In the genomic region with DNA sequence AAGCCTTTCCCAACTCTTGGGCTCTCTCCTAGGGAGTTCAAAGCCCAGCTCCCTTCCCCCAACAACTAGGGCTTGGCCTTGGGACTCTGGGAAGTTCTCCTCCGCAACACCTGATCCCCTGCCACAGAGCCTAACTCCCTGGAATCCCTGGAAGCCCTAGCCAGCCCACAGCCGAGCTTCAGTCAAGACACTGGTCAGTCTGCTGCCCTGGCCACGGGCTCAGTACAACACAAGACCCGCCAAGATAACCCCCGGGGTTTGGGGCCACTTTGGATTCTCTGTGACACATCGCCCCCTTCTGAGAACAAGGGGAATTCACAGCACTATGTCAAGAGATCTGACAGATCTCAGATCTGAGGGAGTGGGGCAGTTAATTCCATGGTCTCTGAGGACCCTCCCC, we compare ENCODE assay signal across 8 cellular contexts. TPM values are rescaled to one million over a fixed set of nuclear protein-coding genes. Genes with fewer than 3 reads are reported as not detected.
DNase-seq lines count a peak whose midpoint lies in the region; ATAC-seq and TF ChIP-seq lines count a peak whose summit lies in the region.

No MANE protein-coding gene starts in this region.

- H4K91ac ChIP-seq in IMR-90 (ENCODE audit: insufficient read depth, low read depth, low read length), result no peak overlapping the region

- H4K8ac ChIP-seq in IMR-90 (ENCODE audit: low read depth in 2 of 2, low read length in 2 of 2) (no peak overlapping the region), mesendoderm (ENCODE audit: low read depth, low read length) (no peak overlapping the region)

- H3K9ac ChIP-seq in IMR-90 (ENCODE audit: low read depth, low read length) (no peak overlapping the region), mesendoderm (ENCODE audit: low read length) (no peak overlapping the region)

- H3K27ac ChIP-seq in IMR-90 (ENCODE audit: insufficient read depth, low read length), result no peak overlapping the region
- no peak overlapping the region for H3K27ac ChIP-seq in mesendoderm (ENCODE audit: low read depth, low read length)

- no TSS peak for BruUV-seq in IMR-90 (replicated peaks; lab: Mats Ljungman, UMichigan)

- no peaks in the 10 kb centered on the region; the same call in 1 of the 2 replicates for H4K20me1 ChIP-seq in IMR-90 (ENCODE audit: insufficient read depth, low read length)

- H3K4me2 ChIP-seq in IMR-90 (ENCODE audit: low read depth, low read length) (no peak overlapping the region), mesendoderm (ENCODE audit: low read length) (no peak overlapping the region)

- H2AK5ac ChIP-seq in IMR-90 (ENCODE audit: low read depth, low read length) (no peak overlapping the region), mesendoderm (ENCODE audit: low read length) (no peak overlapping the region)

- H4K5ac ChIP-seq in IMR-90 (ENCODE audit: low read depth, low read length), result no peak overlapping the region
- H4K5ac ChIP-seq in mesendoderm (ENCODE audit: low read length), result no peak overlapping the region

- H3K4ac ChIP-seq in IMR-90 (ENCODE audit: low read depth, low read length), result no peak overlapping the region
- H3K4ac ChIP-seq in mesendoderm (ENCODE audit: low read depth, low read length), result no peak overlapping the region

- no peak overlapping the region for H2BK15ac ChIP-seq in IMR-90 (ENCODE audit: low read depth, low read length)
- no peak overlapping the region for H2BK15ac ChIP-seq in mesendoderm (replicated peaks; ENCODE audit: low read depth)

- ATAC-seq in IMR-90 (ENCODE audit: low read depth), result no peak
- no peak for ATAC-seq in HG02571 (IDR thresholded peaks at IDR 0.05; ENCODE audit: unreplicated experiment)
- ATAC-seq in GM21526 (IDR thresholded peaks at IDR 0.05; ENCODE audit: low FRiP score, unreplicated experiment), result no peak
- no peak for ATAC-seq in GM21447 (IDR thresholded peaks at IDR 0.05; ENCODE audit: unreplicated experiment)

- no peaks in the 10 kb centered on the region for H3K36me3 ChIP-seq in IMR-90 (ENCODE audit: control insufficient read depth, insufficient read depth, low read length)
- H3K36me3 ChIP-seq in mesendoderm (ENCODE audit: control insufficient read depth, insufficient read depth, low read length), result no peaks in the 10 kb centered on the region

- 0 out of 2 replicates have a peak, but pooled peaks have one; percentile 37 for TF ChIP-seq RAD21 in IMR-90 (IDR thresholded peaks at IDR 0.05; ENCODE audit: low read length)

- no peaks in the 10 kb centered on the region for H3K79me2 ChIP-seq in mesendoderm (ENCODE audit: control insufficient read depth, insufficient read depth, low read length)

- peaks cover 66% of the 10 kb centered on the region for H3K27me3 ChIP-seq in IMR-90 (ENCODE audit: control insufficient read depth, insufficient read depth, low read length)
- peaks cover 2% of the 10 kb centered on the region for H3K27me3 ChIP-seq in mesendoderm (ENCODE audit: insufficient read depth, low read length, poor library complexity)

- TF ChIP-seq POLR2A in IMR-90 (IDR thresholded peaks at IDR 0.05; ENCODE audit: low read depth, low read length), result no peak

- CTCF ChIA-PET in IMR-90 (lab: Yijun Ruan, JAX), result interaction anchor here (2.0 to 2.3 kb wide), 2 partner anchors 10 to 39 kb away, joined by 9 read pairs; no protein-coding TSS in a partner anchor

- no peak overlapping the region for H2BK5ac ChIP-seq in IMR-90 (ENCODE audit: low read depth, low read length, poor library complexity, severe bottlenecking)
- no peak overlapping the region for H2BK5ac ChIP-seq in mesendoderm (ENCODE audit: low read length)

- DNase-seq in EL (peak; percentile 27), IMR-90 (no peak), astrocyte of the cerebellum (ENCODE audit: low read depth) (no peak), mesendoderm (peak; percentile 69), GM19238 (ENCODE audit: insufficient read length, low spot score) (no peak)

- TF ChIP-seq CTCF in IMR-90 (conservative IDR thresholded peaks at IDR 0.05; ENCODE audit: low read depth, low read length) (peak; percentile 42), astrocyte of the cerebellum (IDR thresholded peaks at IDR 0.05; ENCODE audit: low read depth, low read length, missing control alignments) (peak; percentile 44)

- H2BK120ac ChIP-seq in IMR-90 (ENCODE audit: low read depth, low read length), result no peak overlapping the region
- no peak overlapping the region for H2BK120ac ChIP-seq in mesendoderm (ENCODE audit: low read depth, low read length)

- H2BK20ac ChIP-seq in IMR-90 (ENCODE audit: low read depth, low read length), result no peak overlapping the region

- H3K23ac ChIP-seq in IMR-90 (ENCODE audit: low read depth, low read length), result no peak overlapping the region
- no peak overlapping the region for H3K23ac ChIP-seq in mesendoderm (ENCODE audit: low read length)

- H3K56ac ChIP-seq in IMR-90 (ENCODE audit: extremely low read depth, insufficient read depth, low read length) (no peak overlapping the region), mesendoderm (ENCODE audit: low read length) (no peak overlapping the region)

- dilution Hi-C loops in IMR-90 (cut with HindIII; ENCODE audit: low sequenced_read_pairs, unreplicated experiment), result no loop called here

- H3K79me1 ChIP-seq in IMR-90 (ENCODE audit: low read depth in 1 of 2, low read length in 2 of 2) (no peaks in the 10 kb centered on the region), mesendoderm (ENCODE audit: low read length) (no peaks in the 10 kb centered on the region)

- POLR2A ChIA-PET in IMR-90 (lab: Charles Lee; ENCODE audit: unreplicated experiment), result no interaction called here

- H3K14ac ChIP-seq in IMR-90 (replicated peaks; ENCODE audit: low read depth, low read length), result no peak overlapping the region

- no peak overlapping the region for H3K4me3 ChIP-seq in IMR-90 (ENCODE audit: insufficient read depth, low read depth, low read length)
- H3K4me3 ChIP-seq in astrocyte of the cerebellum (ENCODE audit: low read depth, low read length), result no peak overlapping the region
- H3K4me3 ChIP-seq in mesendoderm (ENCODE audit: low read length), result no peak overlapping the region

- H2AK9ac ChIP-seq in IMR-90 (replicated peaks; ENCODE audit: low read depth, low read length, poor library complexity), result no peak overlapping the region

- in situ Hi-C loops in IMR-90 (cut with MboI; ENCODE audit: low sequenced_read_pairs) (no loop called here), astrocyte of the cerebellum (cut with HindIII; ENCODE audit: low sequenced_read_pairs) (loop anchor here (25.0 kb wide), 1 partner anchor 437 kb away; a partner anchor contains a TSS)

- no peaks in the 10 kb centered on the region for H3K9me3 ChIP-seq in IMR-90 (ENCODE audit: control insufficient read depth, insufficient read depth, low read length)

- no peaks in the 10 kb centered on the region for H3K9me1 ChIP-seq in IMR-90 (ENCODE audit: insufficient read depth, low read length)

- H3K4me1 ChIP-seq in IMR-90 (ENCODE audit: control insufficient read depth, insufficient read depth, low read length), result no peaks in the 10 kb centered on the region
- H3K4me1 ChIP-seq in mesendoderm (ENCODE audit: control insufficient read depth, low read depth, low read length), result no peaks in the 10 kb centered on the region

- no peak overlapping the region for H2AFZ ChIP-seq in IMR-90 (replicated peaks; ENCODE audit: low read length, poor library complexity)

- H3K18ac ChIP-seq in IMR-90 (ENCODE audit: low read depth, low read length), result no peak overlapping the region
- no peak overlapping the region for H3K18ac ChIP-seq in mesendoderm (ENCODE audit: low read length)

- intact Hi-C loops in IMR-90 (cut with micrococcal nuclease), result loop anchor here (1.0 kb wide), 1 partner anchor 96 kb away; no protein-coding TSS in a partner anchor

- 86% methylated on average over 1 of the region's 6 CpGs; no CpG with 5 or more reads in 1 of the 2 experiments for WGBS in IMR-90 (ENCODE audit: extremely low coverage in 2 of 2, insufficient read length in 1 of 2), 2 experiments
- WGBS in mesendoderm (ENCODE audit: extremely low coverage, insufficient coverage, low lambda C conversion rate), result no CpG with 5 or more reads among the region's 6 CpGs

TF ChIP-seq in IMR-90, 13 proteins besides CTCF, POLR2A, EP300 and RAD21:
- peak; percentile 29 for TF ChIP-seq SMC3 (IDR thresholded peaks at IDR 0.05; ENCODE audit: low read depth, low read length)
- TF ChIP-seq CEBPB (IDR thresholded peaks at IDR 0.05; ENCODE audit: low read depth, low read length), result no peak

RNA-seq across cellular contexts. Expression of a gene that starts 58.3 kb away (rescaled TPM):
- total RNA-seq in IMR-90 (2012; rRNA removed), result not detected in 2 replicates
- not detected in 2 replicates for polyA plus RNA-seq in IMR-90 (2012; rRNA removed)
- polyA plus RNA-seq in IMR-90 (2012; cell fraction: cytosol; rRNA removed), result not detected in 2 replicates
- polyA plus RNA-seq in IMR-90 (2012; cell fraction: nucleus; rRNA removed; ENCODE audit: low replicate concordance), result not detected in 2 replicates
- polyA plus RNA-seq in mesendoderm (2013, experiment 1 of 2), result not detected
- polyA plus RNA-seq in mesendoderm (2013, experiment 2 of 2), result not detected

Comparison
In these comparisons a context has a peak if more than half of its experiments do, and no peak if none do; other contexts are left out.
1. DNase-seq: peak in EL (single experiment) and mesendoderm (single experiment); none in IMR-90 (single experiment), astrocyte of the cerebellum (single experiment) and GM19238 (single experiment).